Comparison of ENCODE assay signal across 29 cellular contexts in genomic region chr6:31038559-31038958, GRCh38. TPM values are rescaled to one million over a fixed set of nuclear protein-coding genes. Genes with fewer than 3 reads are reported as not detected.
"Had no signal": no experiment of that assay in that cellular context is flagged by ENCODE, and none has a peak within 500 bp of the region (broad histone marks: within the 10 kb centered on the region; RNA-seq: fewer than 3 reads in every experiment).

No MANE protein-coding gene starts in this region.

- H3K4me3 Mint-ChIP-seq: activated CD4-positive, alpha-beta T cell treated with anti-CD3 and anti-CD28 coated beads, Interleukin-2, amount 10 ng/mL, durations not matched to agents 24 days and 14 days; activated naive CD4-positive, alpha-beta T cell treated with anti-CD3 and anti-CD28 coated beads, Interleukin-2, amount 10 ng/mL, durations not matched to agents 7 days and 5 days; activated naive CD8-positive, alpha-beta T cell; activated naive CD8-positive, alpha-beta T cell treated with anti-CD3 and anti-CD28 coated beads, Interleukin-2, amount 50 U/mL, for 24 hours; activated T-cell treated with anti-CD3 and anti-CD28 coated beads, Interleukin-2, amount 50 U/mL, for 4 hours had no signal

- H3K9me3 ChIP-seq: SJCRH30 had no signal

- H3K4me1 ChIP-seq: SJCRH30 had no signal

- H3K9me3 Mint-ChIP-seq: activated CD4-positive, alpha-beta T cell treated with anti-CD3 and anti-CD28 coated beads, Interleukin-2, amount 10 ng/mL, durations not matched to agents 24 days and 14 days; activated naive CD4-positive, alpha-beta T cell treated with anti-CD3 and anti-CD28 coated beads, Interleukin-2, amount 10 ng/mL, durations not matched to agents 7 days and 5 days; activated naive CD8-positive, alpha-beta T cell treated with anti-CD3 and anti-CD28 coated beads, Interleukin-2, amount 50 U/mL, for 24 hours; activated T-cell treated with anti-CD3 and anti-CD28 coated beads, Interleukin-2, amount 50 U/mL, for 4 hours had no signal

- H3K4me3 ChIP-seq: SJCRH30, SK-N-MC had no signal

- H3K27ac ChIP-seq: brain microvascular endothelial cell, SJCRH30, SK-N-MC had no signal

- DNase-seq: activated CD4-positive, alpha-beta T cell treated with anti-CD3 and anti-CD28 coated beads, Interleukin-2, amount 10 ng/mL, durations not matched to agents 24 days and 14 days; activated CD4-positive, alpha-beta T cell treated with anti-CD3 and anti-CD28 coated beads, Interleukin-2, amount 50 U/mL, for 4 hours; activated CD8-positive, alpha-beta memory T cell treated with anti-CD3 and anti-CD28 coated beads, Interleukin-2, amount 50 U/mL, for 4 hours; activated effector memory CD4-positive, alpha-beta T cell treated with Interleukin-2 at 50 U/mL for 16 hours; activated naive CD4-positive, alpha-beta T cell treated with anti-CD3 and anti-CD28 coated beads, Interleukin-2, amount 10 ng/mL, durations not matched to agents 7 days and 5 days; activated naive CD8-positive, alpha-beta T cell treated with anti-CD3 and anti-CD28 coated beads, Interleukin-2, amount 50 U/mL, for 24 hours; activated T-cell treated with anti-CD3 and anti-CD28 coated beads for 4 hours; activated T-cell treated with anti-CD3 and anti-CD28 coated beads, Interleukin-2, amount 50 U/mL, for 4 hours; anterior cingulate cortex; brain microvascular endothelial cell; central memory CD4-positive, alpha-beta T cell; NCI-H1092 treated with DMSO at 0.1 percent for 48 hours; NCI-H1417; NCI-H187 treated with DMSO at 0.1 percent for 48 hours; NCI-H2081; NCI-H226; NCI-H446 treated with DMSO at 0.1 percent for 48 hours; NCI-H524; NK-92 treated with Interleukin-12 subunit alpha and Interleukin-12 subunit beta, amount 100 ng/mL, for 24 hours; SHP77; SJCRH30 had no signal

- H3K36me3 ChIP-seq: brain microvascular endothelial cell, SJCRH30 had no signal

- H3K27ac Mint-ChIP-seq: activated CD4-positive, alpha-beta T cell treated with anti-CD3 and anti-CD28 coated beads, Interleukin-2, amount 10 ng/mL, durations not matched to agents 24 days and 14 days; activated naive CD4-positive, alpha-beta T cell treated with anti-CD3 and anti-CD28 coated beads, Interleukin-2, amount 10 ng/mL, durations not matched to agents 7 days and 5 days; activated naive CD8-positive, alpha-beta T cell; activated naive CD8-positive, alpha-beta T cell treated with anti-CD3 and anti-CD28 coated beads, Interleukin-2, amount 50 U/mL, for 24 hours had no signal

- ATAC-seq: activated naive CD8-positive, alpha-beta T cell treated with anti-CD3 and anti-CD28 coated beads, Interleukin-2, amount 50 U/mL, for 24 hours; activated T-cell treated with anti-CD3 and anti-CD28 coated beads, Interleukin-2, amount 50 U/mL, for 4 hours; Panc1 had no signal

- H3K27me3 ChIP-seq: SJCRH30 had no signal

- H3K36me3 Mint-ChIP-seq: activated naive CD4-positive, alpha-beta T cell treated with anti-CD3 and anti-CD28 coated beads, Interleukin-2, amount 10 ng/mL, durations not matched to agents 7 days and 5 days; activated naive CD8-positive, alpha-beta T cell had no signal

RNA-seq across cellular contexts. Expression of gene MUC22, which starts 28.3 kb away (rescaled TPM):
- total RNA-seq: activated CD4-positive, alpha-beta T cell treated with anti-CD3 and anti-CD28 coated beads, Interleukin-2, amount 10 ng/mL, durations not matched to agents 24 days and 14 days; activated T-cell treated with anti-CD3 and anti-CD28 coated beads, Interleukin-2, amount 50 U/mL, for 4 hours; cerebellum; M059J; RPMI7951; SJCRH30; T-helper 1 cell treated with Interleukin-12 subunit alpha and Interleukin-12 subunit beta and Interleukin-4 antibody, amounts not matched to agents 30 ng/mL and 1 ng/mL, for 36 hours; T-helper 2 cell treated with Interferon-gamma antibody and Interleukin-4, amounts not matched to agents 100 ng/mL and 5 ng/mL, for 36 hours had no signal

RNA-seq across cellular contexts. Expression of gene MUC21, which starts 55.0 kb away (rescaled TPM):
- total RNA-seq: activated CD4-positive, alpha-beta T cell treated with anti-CD3 and anti-CD28 coated beads, Interleukin-2, amount 10 ng/mL, durations not matched to agents 24 days and 14 days; activated T-cell treated with anti-CD3 and anti-CD28 coated beads, Interleukin-2, amount 50 U/mL, for 4 hours; cerebellum; M059J; RPMI7951; SJCRH30; T-helper 1 cell treated with Interleukin-12 subunit alpha and Interleukin-12 subunit beta and Interleukin-4 antibody, amounts not matched to agents 30 ng/mL and 1 ng/mL, for 36 hours; T-helper 2 cell treated with Interferon-gamma antibody and Interleukin-4, amounts not matched to agents 100 ng/mL and 5 ng/mL, for 36 hours had no signal
